In the genomic region with DNA sequence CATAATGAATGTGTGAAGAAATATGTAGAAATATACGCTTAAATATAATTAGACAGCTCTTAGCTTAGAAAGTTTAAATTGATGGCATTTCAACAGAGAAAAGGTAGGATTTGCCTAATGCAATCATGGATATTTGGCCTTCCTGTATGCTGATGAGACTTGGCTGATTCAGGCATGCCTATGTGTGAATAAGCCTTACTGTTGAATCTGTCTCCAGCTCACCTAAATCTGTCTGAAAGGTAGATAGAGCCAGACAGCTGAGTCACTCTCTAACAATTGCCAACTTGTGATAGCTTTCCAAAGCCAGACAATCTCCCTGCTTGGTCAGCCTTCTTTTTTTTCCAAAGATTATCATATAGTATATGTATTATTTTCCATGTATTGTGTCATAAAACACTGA, we compare ENCODE assay signal across 12 cellular contexts.
DNase-seq lines count a peak whose midpoint lies in the region; ATAC-seq, FAIRE-seq and TF ChIP-seq lines count a peak whose summit lies in the region.
"Had no signal": no experiment of that assay in that cellular context is flagged by ENCODE, and none has a peak within 500 bp of the region (broad histone marks: within the 10 kb centered on the region; RNA-seq: fewer than 3 reads in every experiment).

No MANE protein-coding gene starts in this region.

- H3K36me3 ChIP-seq in HUES48 (ENCODE audit: control insufficient read depth, insufficient read depth, low read length) (no peaks in the 10 kb centered on the region), body of pancreas (replicated peaks in 1 of 2; ENCODE audit: insufficient read depth in 1 of 2, low read depth in 2 of 2) (no peaks in the 10 kb centered on the region), keratinocyte (ENCODE audit: control insufficient read depth in 2 of 2, extremely low read depth in 1 of 2, insufficient read depth in 2 of 2, low read length in 2 of 2) (no peaks in the 10 kb centered on the region), esophagus squamous epithelium (no peaks in the 10 kb centered on the region), HAP-1 (replicated peaks) (no peaks in the 10 kb centered on the region)
- H3K36me3 ChIP-seq: spleen, suprapubic skin had no signal

- peak; percentile 95 for ATAC-seq in body of pancreas
- ATAC-seq in HG03139 (IDR thresholded peaks at IDR 0.05; ENCODE audit: unreplicated experiment): no peak

- no peaks in the 10 kb centered on the region for H3K27me3 ChIP-seq in HUES48 (ENCODE audit: control insufficient read depth, insufficient read depth, low read length)
- no peaks in the 10 kb centered on the region for H3K27me3 ChIP-seq in body of pancreas
- H3K27me3 ChIP-seq in keratinocyte (ENCODE audit: control insufficient read depth, extremely low read depth, insufficient read depth, low read length): no peaks in the 10 kb centered on the region
- no peaks in the 10 kb centered on the region for H3K27me3 ChIP-seq in esophagus squamous epithelium
- no peaks in the 10 kb centered on the region for H3K27me3 ChIP-seq in HAP-1 (ENCODE audit: low read depth)
- H3K27me3 ChIP-seq: spleen, suprapubic skin had no signal

- 87 to 94% methylated on average over 1 of the region's 1 CpG for WGBS in body of pancreas, 2 donors
- WGBS in esophagus squamous epithelium, 2 donors: 42 to 60% methylated on average over 1 of the region's 1 CpG

- no peak for TF ChIP-seq CTCF in body of pancreas (IDR thresholded peaks at IDR 0.05)
- no peak for TF ChIP-seq CTCF in keratinocyte (optimal IDR thresholded peaks at IDR 0.05 in 1 of 3, IDR thresholded peaks at IDR 0.05 in 1 of 3, conservative IDR thresholded peaks at IDR 0.05 in 1 of 3; ENCODE audit: extremely low read depth in 1 of 3, insufficient read depth in 2 of 3, low read length in 3 of 3)
- TF ChIP-seq CTCF in esophagus squamous epithelium (IDR thresholded peaks at IDR 0.05): no peak

- H3K4me2 ChIP-seq in keratinocyte (ENCODE audit: control insufficient read depth, extremely low read depth, insufficient read depth, low read depth, low read length): peak overlapping the region; percentile 7

- TF ChIP-seq POLR2A in body of pancreas (IDR thresholded peaks at IDR 0.05): no peak
- no peak for TF ChIP-seq POLR2A in esophagus squamous epithelium (IDR thresholded peaks at IDR 0.05)

- H3K9me1 ChIP-seq in keratinocyte (ENCODE audit: control insufficient read depth, extremely low read depth, insufficient read depth, low read length): no peaks in the 10 kb centered on the region

- H3K4me1 ChIP-seq in HUES48 (ENCODE audit: control insufficient read depth, insufficient read depth, low read length) (no peaks in the 10 kb centered on the region), body of pancreas (peaks cover 34% of the 10 kb centered on the region), keratinocyte (ENCODE audit: control insufficient read depth, extremely low read depth, insufficient read depth, low read length) (peaks cover 40% of the 10 kb centered on the region), esophagus squamous epithelium (peaks cover 5 to 14% (median 7%) of the 10 kb centered on the region in 3 donors), HAP-1 (no peaks in the 10 kb centered on the region)
- H3K4me1 ChIP-seq: spleen, suprapubic skin had no signal

- intact Hi-C loops in body of pancreas (cut with DNase I) (no loop called here), esophagus squamous epithelium (cut with DNase I) (no loop called here)

- dilution Hi-C loops in keratinocyte (cut with MboI; ENCODE audit: extremely low pct_ligation_motif_present, low sequenced_read_pairs): no loop called here

- H2AFZ ChIP-seq in keratinocyte (ENCODE audit: control insufficient read depth, low read length): no peak overlapping the region

- peak; percentile 99 for FAIRE-seq in keratinocyte (lab: Jason Lieb, UNC)

- H3K79me2 ChIP-seq in keratinocyte (ENCODE audit: control insufficient read depth, insufficient read depth, low read length): no peaks in the 10 kb centered on the region

- in situ Hi-C loops in HAP-1 (cut with MboI; ENCODE audit: low sequenced_read_pairs): no loop called here

- H3K4me3 ChIP-seq in HUES48 (ENCODE audit: low read depth, low read length) (no peak overlapping the region), body of pancreas (no peak overlapping the region), keratinocyte (ENCODE audit: control insufficient read depth in 2 of 3, extremely low read depth in 1 of 3, insufficient read depth in 2 of 3, low read depth in 1 of 3, low read length in 3 of 3) (no peak overlapping the region), esophagus squamous epithelium (no peak overlapping the region), HAP-1 (no peak overlapping the region)
- H3K4me3 ChIP-seq: spleen, suprapubic skin had no signal

- DNase-seq in 8988T (peak; percentile 20), body of pancreas (peak; percentile 20 to 64 (median 34)), keratinocyte (ENCODE audit: low read depth, low spot score) (peak; percentile 87), esophagus squamous epithelium (lab: John Stamatoyannopoulos, UW) (no peak), HAP-1 (ENCODE audit: low spot score in 2 of 2) (no peak), GF-D8 (lab: John Stamatoyannopoulos, UW) (no peak)
- DNase-seq: hippocampal formation, NCI-H1436, spleen had no signal

- H3K9me3 ChIP-seq in HUES48 (ENCODE audit: control insufficient read depth, insufficient read depth, low read length): no peaks in the 10 kb centered on the region
- H3K9me3 ChIP-seq in body of pancreas: no peaks in the 10 kb centered on the region
- no peaks in the 10 kb centered on the region for H3K9me3 ChIP-seq in keratinocyte (ENCODE audit: control insufficient read depth, low read depth, low read length)
- H3K9me3 ChIP-seq in esophagus squamous epithelium: no peaks in the 10 kb centered on the region
- no peaks in the 10 kb centered on the region for H3K9me3 ChIP-seq in HAP-1
- H3K9me3 ChIP-seq: spleen, suprapubic skin had no signal

- H4K20me1 ChIP-seq in keratinocyte (ENCODE audit: control insufficient read depth, extremely low read depth, insufficient read depth, low read length): no peaks in the 10 kb centered on the region

- H3K9ac ChIP-seq in HUES48 (ENCODE audit: low read depth, low read length): no peak overlapping the region
- peak overlapping the region; percentile 39 for H3K9ac ChIP-seq in keratinocyte (ENCODE audit: control insufficient read depth, extremely low read depth, insufficient read depth, low read length)

- H3K27ac ChIP-seq in HUES48 (ENCODE audit: low read depth, low read length) (peak overlapping the region; percentile 40), body of pancreas (peak overlapping the region in 2 of 4 donors; percentile 10 to 30), keratinocyte (ENCODE audit: control insufficient read depth, insufficient read depth, low read length) (peak overlapping the region; percentile 74), esophagus squamous epithelium (no peak overlapping the region)
- H3K27ac ChIP-seq: spleen, suprapubic skin had no signal

Comparison
In these comparisons a context has a peak if more than half of its experiments do, and no peak if none do; other contexts are left out.
1. DNase-seq: peak in 8988T (single experiment), body of pancreas (4 of 4) and keratinocyte (single experiment); none in esophagus squamous epithelium (single experiment), HAP-1 (0 of 2) and GF-D8 (single experiment).
2. H3K27ac ChIP-seq: peak in HUES48 (single experiment) and keratinocyte (single experiment); none in esophagus squamous epithelium (0 of 4).